8 cellular contexts compared by ENCODE assay signal in the genomic region with DNA sequence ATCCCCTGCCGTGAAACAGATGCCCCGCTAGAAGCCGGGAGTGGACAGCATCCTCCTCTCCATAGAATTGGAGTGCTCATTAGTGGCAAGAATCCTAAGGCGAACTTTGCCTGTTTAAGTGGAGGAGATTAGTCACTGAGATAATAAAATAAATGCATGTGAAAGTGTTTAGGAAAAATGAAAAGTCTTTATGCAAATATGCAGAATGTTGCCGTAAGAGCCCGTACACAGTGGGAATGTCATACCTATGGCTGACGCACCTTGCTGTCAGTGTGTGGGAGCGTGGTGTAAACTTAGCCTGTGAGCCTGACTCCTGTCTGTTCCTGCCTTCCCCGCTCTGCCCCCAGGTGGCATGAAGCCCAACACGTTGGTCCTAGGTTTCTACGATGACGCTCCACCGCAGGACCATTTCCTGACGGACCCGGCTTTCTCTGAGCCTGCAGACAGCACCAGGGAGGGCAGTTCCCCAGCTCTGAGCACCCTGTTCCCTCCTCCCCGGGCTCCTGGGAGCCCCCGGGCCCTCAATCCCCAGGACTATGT. TPM values are rescaled to one million over a fixed set of nuclear protein-coding genes. Genes with fewer than 3 reads are reported as not detected.
DNase-seq lines count a peak whose midpoint lies in the region; ATAC-seq and TF ChIP-seq lines count a peak whose summit lies in the region.

No MANE protein-coding gene starts in this region.

- intact Hi-C loops in gastrocnemius medialis (cut with DNase I; ENCODE audit: low total_unique reads): loop anchor here (10.0 kb wide), 1 partner anchor 251 kb away; a partner anchor contains a TSS

- no peak overlapping the region for H3K27ac ChIP-seq in gastrocnemius medialis

- DNase-seq in BJ (ENCODE audit: low read depth) (no peak), HT-29 (ENCODE audit: low spot score) (peak; percentile 91), cerebellum (ENCODE audit: low spot score) (peak; percentile 70), neural crest cell (ENCODE audit: low read depth, low spot score) (no peak), gastrocnemius medialis (no peak), GM03348 (ENCODE audit: low spot score) (no peak), HAP-1 (ENCODE audit: low spot score in 2 of 2) (no peak)
- no peak for DNase-seq in stimulated activated CD4-positive, alpha-beta T cell treated with anti-CD3 and anti-CD28 coated beads, Interleukin-2, amount 100 ng/mL, for 48 hours

- in situ Hi-C loops in gastrocnemius medialis (cut with MboI; ENCODE audit: low sequenced_read_pairs in 4 of 4) (loop anchor here in 3 of 4 donors (10.0 to 25.0 kb wide), 5 partner anchors 153 to 428 kb away; a partner anchor contains a TSS), HAP-1 (cut with MboI; ENCODE audit: low sequenced_read_pairs) (no loop called here)

- no peaks in the 10 kb centered on the region for H3K27me3 Mint-ChIP-seq in neural crest cell (ENCODE audit: low read depth)

- H3K4me1 Mint-ChIP-seq in neural crest cell: peaks cover 17% of the 10 kb centered on the region

- H3K4me3 Mint-ChIP-seq in neural crest cell: peak overlapping the region; percentile 76

- peaks cover 3 to 18% of the 10 kb centered on the region in 2 donors for H3K4me1 ChIP-seq in gastrocnemius medialis
- peaks cover 9% of the 10 kb centered on the region for H3K4me1 ChIP-seq in HAP-1

- POLR2A ChIA-PET in BJ (lab: Charles Lee): no interaction called here

- no peak for ATAC-seq in gastrocnemius medialis

- no peak for TF ChIP-seq POLR2A in gastrocnemius medialis (IDR thresholded peaks at IDR 0.05)

- H3K36me3 ChIP-seq in BJ (ENCODE audit: control insufficient read depth, insufficient read depth, low read length) (peaks cover 18% of the 10 kb centered on the region), gastrocnemius medialis (no peaks in the 10 kb centered on the region), HAP-1 (replicated peaks) (peaks cover 18% of the 10 kb centered on the region)

- CTCF ChIA-PET in BJ (lab: Yijun Ruan, JAX): interaction anchor here (0.6 to 1.3 kb wide), 2 partner anchors 13 to 120 kb away, joined by 3 to 6 read pairs; a partner anchor contains a TSS

- H3K9me3 Mint-ChIP-seq in neural crest cell: no peaks in the 10 kb centered on the region

- H3K4me3 ChIP-seq in BJ (ENCODE audit: low read depth, low read length) (no peak overlapping the region), gastrocnemius medialis (peak overlapping the region in 2 of 4 donors; percentile 65 to 66), HAP-1 (no peak overlapping the region)

- TF ChIP-seq CTCF in BJ (IDR thresholded peaks at IDR 0.05; ENCODE audit: insufficient read depth, low read depth, low read length) (0 out of 2 replicates have a peak, but pooled peaks have one; percentile 15), neural crest cell (conservative IDR thresholded peaks at IDR 0.05) (no peak), gastrocnemius medialis (IDR thresholded peaks at IDR 0.05 in 4 of 5, conservative IDR thresholded peaks at IDR 0.05 in 1 of 5) (no peak)

- H3K36me3 Mint-ChIP-seq in neural crest cell (ENCODE audit: low read depth): no peaks in the 10 kb centered on the region

- no peaks in the 10 kb centered on the region for H3K9me3 ChIP-seq in gastrocnemius medialis
- no peaks in the 10 kb centered on the region for H3K9me3 ChIP-seq in HAP-1

- H3K27ac Mint-ChIP-seq in neural crest cell (ENCODE audit: unreplicated experiment): no peak overlapping the region

- no peaks in the 10 kb centered on the region for H3K27me3 ChIP-seq in BJ (ENCODE audit: control insufficient read depth, insufficient read depth, low read length)
- H3K27me3 ChIP-seq in gastrocnemius medialis: peaks cover 3 to 7% (median 7%) of the 10 kb centered on the region in 3 donors
- H3K27me3 ChIP-seq in HAP-1 (ENCODE audit: low read depth): no peaks in the 10 kb centered on the region

RNA-seq across cellular contexts. Expression of a gene that starts 1.7 kb away (rescaled TPM):
- polyA plus RNA-seq in BJ (2011; rRNA removed): 70.3 and 105 TPM in 2 replicates
- polyA minus RNA-seq in BJ (2011; rRNA and poly(A)+ RNA removed): 31.9 and 48.3 TPM in 2 replicates
- total RNA-seq in HT-29 (2014; rRNA removed; shearing (Covaris generic)): 20.0 and 23.5 TPM in 2 replicates
- 7.6 TPM for total RNA-seq in cerebellum
- total RNA-seq in neural crest cell: 34.8 and 39.7 TPM in 2 replicates
- total RNA-seq in gastrocnemius medialis: 1 to 10 TPM; 4.6 to 9.1 (median 7.3) TPM

RNA-seq across cellular contexts. Expression of a gene that starts 9.5 kb away (rescaled TPM):
- polyA plus RNA-seq in BJ (2011; rRNA removed): 37.4 and 47.1 TPM in 2 replicates
- 32.1 and 34.4 TPM in 2 replicates for polyA minus RNA-seq in BJ (2011; rRNA and poly(A)+ RNA removed)
- 211 and 222 TPM in 2 replicates for total RNA-seq in HT-29 (2014; rRNA removed; shearing (Covaris generic))
- total RNA-seq in cerebellum: 34.2 TPM
- 330 and 356 TPM in 2 replicates for total RNA-seq in neural crest cell
- total RNA-seq in gastrocnemius medialis: 10 to 100 TPM; 35.0 to 47.3 (median 39.8) TPM

RNA-seq across cellular contexts. Expression of a gene that starts 12.9 kb away (rescaled TPM):
- polyA plus RNA-seq in BJ (2011; rRNA removed): 14.2 and 23.1 TPM in 2 replicates
- 11.1 and 14.5 TPM in 2 replicates for polyA minus RNA-seq in BJ (2011; rRNA and poly(A)+ RNA removed)
- 68.7 and 85.6 TPM in 2 replicates for total RNA-seq in HT-29 (2014; rRNA removed; shearing (Covaris generic))
- total RNA-seq in cerebellum (24.4 TPM), neural crest cell (25.2 and 27.7 TPM in 2 replicates), gastrocnemius medialis (1 to 10 TPM; 2.5 to 4.3 (median 3.8) TPM)

RNA-seq across cellular contexts. Expression of a gene that starts 24.1 kb away (rescaled TPM):
- 1.1 and 2.0 TPM in 2 replicates for polyA plus RNA-seq in BJ (2011; rRNA removed)
- polyA minus RNA-seq in BJ (2011; rRNA and poly(A)+ RNA removed): 1.0 and 1.6 TPM in 2 replicates
- total RNA-seq in HT-29 (2014; rRNA removed; shearing (Covaris generic)): 30.4 and 31.0 TPM in 2 replicates
- 2.3 TPM for total RNA-seq in cerebellum
- 4.4 and 4.6 TPM in 2 replicates for total RNA-seq in neural crest cell
- 1 to 10 TPM; 2.0 to 7.1 (median 4.0) TPM for total RNA-seq in gastrocnemius medialis

RNA-seq across cellular contexts. Expression of a gene that starts 30.2 kb away (rescaled TPM):
- polyA plus RNA-seq in BJ (2011; rRNA removed): 0.05 and 0.22 TPM in 2 replicates
- polyA minus RNA-seq in BJ (2011; rRNA and poly(A)+ RNA removed): 0.21 TPM in 1 of 2 replicates, not detected in the other
- 0.13 and 1.1 TPM in 2 replicates for total RNA-seq in HT-29 (2014; rRNA removed; shearing (Covaris generic))
- total RNA-seq in cerebellum: 14.4 TPM
- total RNA-seq in neural crest cell: 1.7 and 2.0 TPM in 2 replicates
- total RNA-seq in gastrocnemius medialis: 10 to 100 TPM in 2 of 4 donors, 1 to 10 TPM in 2; 6.5 to 59.5 (median 11.4) TPM

Comparison
In these comparisons a context has a peak if more than half of its experiments do, and no peak if none do; other contexts are left out.
1. DNase-seq: peak in HT-29 (single experiment) and cerebellum (single experiment); none in BJ (single experiment), neural crest cell (single experiment), gastrocnemius medialis (0 of 2), stimulated activated CD4-positive, alpha-beta T cell treated with anti-CD3 and anti-CD28 coated beads, Interleukin-2, amount 100 ng/mL, for 48 hours (0 of 2), GM03348 (single experiment) and HAP-1 (0 of 2).